Comparison of ENCODE assay signal across 1 cellular context in the genomic region with DNA sequence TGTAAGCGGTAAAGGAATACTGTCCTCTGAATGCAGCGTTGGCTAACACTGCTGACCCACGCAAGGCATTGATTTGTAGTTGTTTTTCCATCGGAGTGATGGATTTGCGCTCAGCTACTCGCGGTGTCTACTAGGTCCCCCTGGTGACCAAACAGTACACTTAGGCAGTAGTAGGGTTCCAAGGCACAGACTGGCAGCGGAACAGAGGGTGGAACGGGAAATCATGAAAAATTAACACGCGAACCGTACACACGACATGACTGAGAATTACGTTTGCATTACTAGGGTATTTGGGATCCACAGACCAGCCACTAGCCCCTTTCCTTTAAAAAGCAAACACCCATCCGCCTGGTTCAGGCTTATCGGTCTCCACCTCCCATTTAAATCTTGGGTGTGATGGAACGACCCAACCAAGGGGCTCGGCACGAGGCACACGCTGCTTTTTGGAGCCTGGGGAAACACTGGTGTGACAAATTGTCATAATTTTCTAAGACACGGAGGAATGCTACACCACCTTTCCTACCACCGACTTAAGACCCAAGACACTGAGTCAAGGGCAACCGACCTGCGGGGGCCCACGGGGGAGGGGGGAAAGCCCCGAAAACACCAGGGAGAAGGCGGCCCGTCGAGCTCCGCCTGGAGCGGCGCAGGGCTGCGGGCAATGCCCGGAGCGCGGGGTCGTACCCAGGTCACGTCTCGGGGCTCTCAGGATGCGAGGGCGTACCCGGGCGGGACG.
TF ChIP-seq lines count a peak whose summit lies in the region.

No MANE protein-coding gene starts in this region.

TF ChIP-seq in GM12878, 131 proteins besides CTCF, POLR2A, EP300 and RAD21 (continued from another document and continues in another):
- TF ChIP-seq, protein P1, sequence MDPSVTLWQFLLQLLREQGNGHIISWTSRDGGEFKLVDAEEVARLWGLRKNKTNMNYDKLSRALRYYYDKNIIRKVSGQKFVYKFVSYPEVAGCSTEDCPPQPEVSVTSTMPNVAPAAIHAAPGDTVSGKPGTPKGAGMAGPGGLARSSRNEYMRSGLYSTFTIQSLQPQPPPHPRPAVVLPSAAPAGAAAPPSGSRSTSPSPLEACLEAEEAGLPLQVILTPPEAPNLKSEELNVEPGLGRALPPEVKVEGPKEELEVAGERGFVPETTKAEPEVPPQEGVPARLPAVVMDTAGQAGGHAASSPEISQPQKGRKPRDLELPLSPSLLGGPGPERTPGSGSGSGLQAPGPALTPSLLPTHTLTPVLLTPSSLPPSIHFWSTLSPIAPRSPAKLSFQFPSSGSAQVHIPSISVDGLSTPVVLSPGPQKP (IDR thresholded peaks at IDR 0.05; ENCODE audit: low read depth, low read length): no peak
- TF ChIP-seq SMAD5 (IDR thresholded peaks at IDR 0.05; ENCODE audit: low read depth) (no peak), ATF2 (IDR thresholded peaks at IDR 0.05; ENCODE audit: low read length) (no peak), BMI1 (IDR thresholded peaks at IDR 0.05; ENCODE audit: borderline replicate concordance) (no peak), TCF12 (IDR thresholded peaks at IDR 0.05; ENCODE audit: low read depth, low read length) (no peak), FOXM1 (IDR thresholded peaks at IDR 0.05; ENCODE audit: low read depth, low read length) (peak; percentile 67), ZSCAN29 (IDR thresholded peaks at IDR 0.05) (no peak), ZBTB33 (IDR thresholded peaks at IDR 0.05) (no peak), NR2F1 (conservative IDR thresholded peaks at IDR 0.05) (peak; percentile 64), IKZF1 (conservative IDR thresholded peaks at IDR 0.05) (peak; percentile 57; the same call in 1 of the 2 replicates), E2F4 (IDR thresholded peaks at IDR 0.05; ENCODE audit: low read depth, low read length) (no peak), IRF4 (IDR thresholded peaks at IDR 0.05; ENCODE audit: low read depth, low read length) (no peak), SRF (IDR thresholded peaks at IDR 0.05; ENCODE audit: low read depth in 2 of 2, low read length in 2 of 2) (0 out of 4 replicates have a peak, but pooled peaks of 1 of the 2 experiments have one; percentile 20), POU2F2 (IDR thresholded peaks at IDR 0.05; ENCODE audit: borderline replicate concordance, low read depth, low read length) (no peak), BCLAF1 (IDR thresholded peaks at IDR 0.05) (0 out of 2 replicates have a peak, but pooled peaks have one; percentile 64), MYB (IDR thresholded peaks at IDR 0.05; ENCODE audit: borderline replicate concordance, low read depth, low read length) (no peak), IRF3 (IDR thresholded peaks at IDR 0.05) (no peak), KAT2A (conservative IDR thresholded peaks at IDR 0.05; ENCODE audit: control insufficient read depth, low read depth, low read length) (no peak), SUPT20H (IDR thresholded peaks at IDR 0.05; ENCODE audit: borderline replicate concordance, control insufficient read depth, low read depth, low read length) (no peak), PAX8 (IDR thresholded peaks at IDR 0.05) (no peak), HDAC6 (IDR thresholded peaks at IDR 0.05; ENCODE audit: unreplicated experiment) (no peak), MLLT1 (IDR thresholded peaks at IDR 0.05) (peak; percentile 68; the same call in 1 of the 2 replicates), POLR2AphosphoS2 (IDR thresholded peaks at IDR 0.05; ENCODE audit: low read depth, low read length) (no peak), HDGF (IDR thresholded peaks at IDR 0.05) (no peak), SPI1 (IDR thresholded peaks at IDR 0.05; ENCODE audit: borderline replicate concordance, insufficient read depth, low read depth, low read length) (no peak), FOS (IDR thresholded peaks at IDR 0.05; ENCODE audit: borderline replicate concordance, extremely low read depth, insufficient read length) (no peak), SMARCA5 (IDR thresholded peaks at IDR 0.05) (peak; percentile 88; the same call in 1 of the 2 replicates), ZNF217 (IDR thresholded peaks at IDR 0.05) (no peak), JUNB (IDR thresholded peaks at IDR 0.05) (no peak), NRF1 (conservative IDR thresholded peaks at IDR 0.05; ENCODE audit: low read depth, low read length) (no peak)
- TF ChIP-seq, protein P2, sequence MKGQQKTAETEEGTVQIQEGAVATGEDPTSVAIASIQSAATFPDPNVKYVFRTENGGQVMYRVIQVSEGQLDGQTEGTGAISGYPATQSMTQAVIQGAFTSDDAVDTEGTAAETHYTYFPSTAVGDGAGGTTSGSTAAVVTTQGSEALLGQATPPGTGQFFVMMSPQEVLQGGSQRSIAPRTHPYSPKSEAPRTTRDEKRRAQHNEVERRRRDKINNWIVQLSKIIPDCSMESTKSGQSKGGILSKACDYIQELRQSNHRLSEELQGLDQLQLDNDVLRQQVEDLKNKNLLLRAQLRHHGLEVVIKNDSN (IDR thresholded peaks at IDR 0.05; ENCODE audit: borderline replicate concordance, extremely low read length, insufficient read depth, low read depth, low read length): no peak
- TF ChIP-seq, protein P3, sequence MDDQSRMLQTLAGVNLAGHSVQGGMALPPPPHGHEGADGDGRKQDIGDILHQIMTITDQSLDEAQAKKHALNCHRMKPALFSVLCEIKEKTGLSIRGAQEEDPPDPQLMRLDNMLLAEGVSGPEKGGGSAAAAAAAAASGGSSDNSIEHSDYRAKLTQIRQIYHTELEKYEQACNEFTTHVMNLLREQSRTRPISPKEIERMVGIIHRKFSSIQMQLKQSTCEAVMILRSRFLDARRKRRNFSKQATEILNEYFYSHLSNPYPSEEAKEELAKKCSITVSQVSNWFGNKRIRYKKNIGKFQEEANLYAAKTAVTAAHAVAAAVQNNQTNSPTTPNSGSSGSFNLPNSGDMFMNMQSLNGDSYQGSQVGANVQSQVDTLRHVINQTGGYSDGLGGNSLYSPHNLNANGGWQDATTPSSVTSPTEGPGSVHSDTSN (IDR thresholded peaks at IDR 0.05; ENCODE audit: insufficient replicate concordance, low read depth, low read length): peak; percentile 44
- TF ChIP-seq, protein P4, sequence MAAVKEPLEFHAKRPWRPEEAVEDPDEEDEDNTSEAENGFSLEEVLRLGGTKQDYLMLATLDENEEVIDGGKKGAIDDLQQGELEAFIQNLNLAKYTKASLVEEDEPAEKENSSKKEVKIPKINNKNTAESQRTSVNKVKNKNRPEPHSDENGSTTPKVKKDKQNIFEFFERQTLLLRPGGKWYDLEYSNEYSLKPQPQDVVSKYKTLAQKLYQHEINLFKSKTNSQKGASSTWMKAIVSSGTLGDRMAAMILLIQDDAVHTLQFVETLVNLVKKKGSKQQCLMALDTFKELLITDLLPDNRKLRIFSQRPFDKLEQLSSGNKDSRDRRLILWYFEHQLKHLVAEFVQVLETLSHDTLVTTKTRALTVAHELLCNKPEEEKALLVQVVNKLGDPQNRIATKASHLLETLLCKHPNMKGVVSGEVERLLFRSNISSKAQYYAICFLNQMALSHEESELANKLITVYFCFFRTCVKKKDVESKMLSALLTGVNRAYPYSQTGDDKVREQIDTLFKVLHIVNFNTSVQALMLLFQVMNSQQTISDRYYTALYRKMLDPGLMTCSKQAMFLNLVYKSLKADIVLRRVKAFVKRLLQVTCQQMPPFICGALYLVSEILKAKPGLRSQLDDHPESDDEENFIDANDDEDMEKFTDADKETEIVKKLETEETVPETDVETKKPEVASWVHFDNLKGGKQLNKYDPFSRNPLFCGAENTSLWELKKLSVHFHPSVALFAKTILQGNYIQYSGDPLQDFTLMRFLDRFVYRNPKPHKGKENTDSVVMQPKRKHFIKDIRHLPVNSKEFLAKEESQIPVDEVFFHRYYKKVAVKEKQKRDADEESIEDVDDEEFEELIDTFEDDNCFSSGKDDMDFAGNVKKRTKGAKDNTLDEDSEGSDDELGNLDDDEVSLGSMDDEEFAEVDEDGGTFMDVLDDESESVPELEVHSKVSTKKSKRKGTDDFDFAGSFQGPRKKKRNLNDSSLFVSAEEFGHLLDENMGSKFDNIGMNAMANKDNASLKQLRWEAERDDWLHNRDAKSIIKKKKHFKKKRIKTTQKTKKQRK (IDR thresholded peaks at IDR 0.05; ENCODE audit: low read depth, low read length): no peak
- TF ChIP-seq, protein P5, sequence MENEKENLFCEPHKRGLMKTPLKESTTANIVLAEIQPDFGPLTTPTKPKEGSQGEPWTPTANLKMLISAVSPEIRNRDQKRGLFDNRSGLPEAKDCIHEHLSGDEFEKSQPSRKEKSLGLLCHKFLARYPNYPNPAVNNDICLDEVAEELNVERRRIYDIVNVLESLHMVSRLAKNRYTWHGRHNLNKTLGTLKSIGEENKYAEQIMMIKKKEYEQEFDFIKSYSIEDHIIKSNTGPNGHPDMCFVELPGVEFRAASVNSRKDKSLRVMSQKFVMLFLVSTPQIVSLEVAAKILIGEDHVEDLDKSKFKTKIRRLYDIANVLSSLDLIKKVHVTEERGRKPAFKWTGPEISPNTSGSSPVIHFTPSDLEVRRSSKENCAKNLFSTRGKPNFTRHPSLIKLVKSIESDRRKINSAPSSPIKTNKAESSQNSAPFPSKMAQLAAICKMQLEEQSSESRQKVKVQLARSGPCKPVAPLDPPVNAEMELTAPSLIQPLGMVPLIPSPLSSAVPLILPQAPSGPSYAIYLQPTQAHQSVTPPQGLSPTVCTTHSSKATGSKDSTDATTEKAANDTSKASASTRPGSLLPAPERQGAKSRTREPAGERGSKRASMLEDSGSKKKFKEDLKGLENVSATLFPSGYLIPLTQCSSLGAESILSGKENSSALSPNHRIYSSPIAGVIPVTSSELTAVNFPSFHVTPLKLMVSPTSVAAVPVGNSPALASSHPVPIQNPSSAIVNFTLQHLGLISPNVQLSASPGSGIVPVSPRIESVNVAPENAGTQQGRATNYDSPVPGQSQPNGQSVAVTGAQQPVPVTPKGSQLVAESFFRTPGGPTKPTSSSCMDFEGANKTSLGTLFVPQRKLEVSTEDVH (IDR thresholded peaks at IDR 0.05; ENCODE audit: low read depth, partially characterized antibody): peak; percentile 25
